Comparison of ENCODE assay signal across 10 cellular contexts in genomic region chr1:183870351-183871077, GRCh38.
DNase-seq lines count a peak whose midpoint lies in the region; ATAC-seq, FAIRE-seq and TF ChIP-seq lines count a peak whose summit lies in the region.
"Had no signal": no experiment of that assay in that cellular context is flagged by ENCODE, and none has a peak within 500 bp of the region (broad histone marks: within the 10 kb centered on the region; RNA-seq: fewer than 3 reads in every experiment).

No MANE protein-coding gene starts in this region.

- no peak overlapping the region for H2AFZ ChIP-seq in SK-N-SH (ENCODE audit: low read depth)

- H3K27me3 ChIP-seq in SK-N-SH (ENCODE audit: insufficient read depth), result no peaks in the 10 kb centered on the region
- H3K27me3 ChIP-seq in esophagus (ENCODE audit: control insufficient read depth in 1 of 2, insufficient read depth in 2 of 2, low read length in 2 of 2), result no peaks in the 10 kb centered on the region
- no peaks in the 10 kb centered on the region for H3K27me3 ChIP-seq in vagina

- no peaks in the 10 kb centered on the region for H3K9me3 ChIP-seq in SK-N-SH
- no peaks in the 10 kb centered on the region for H3K9me3 ChIP-seq in esophagus (ENCODE audit: control insufficient read depth in 2 of 2, insufficient read depth in 1 of 2, low read depth in 1 of 2, low read length in 1 of 2)
- H3K9me3 ChIP-seq in mucosa of descending colon, result no peaks in the 10 kb centered on the region
- H3K9me3 ChIP-seq in vagina, result no peaks in the 10 kb centered on the region

- H3K4me3 ChIP-seq in SK-N-SH (ENCODE audit: low read depth in 2 of 2, low read length in 1 of 2) (no peak overlapping the region), esophagus (ENCODE audit: low read depth in 1 of 2, low read length in 2 of 2) (no peak overlapping the region), mucosa of descending colon (no peak overlapping the region), vagina (no peak overlapping the region)

- no peak for TF ChIP-seq RAD21 in SK-N-SH (IDR thresholded peaks at IDR 0.05; ENCODE audit: low read length)

- H3K9me2 ChIP-seq in SK-N-SH, result no peaks in the 10 kb centered on the region

- DNase-seq in SK-N-SH (no peak), mucosa of descending colon (peak in 2 of 3 donors; percentile 42 to 70), vagina (ENCODE audit: extremely low spot score in 2 of 2) (no peak), HTR-8/SVneo (ENCODE audit: insufficient read length, low spot score) (no peak), KG1 (lab: John Stamatoyannopoulos, UW) (no peak), NCI-H226 (no peak)
- DNase-seq: activated gamma-delta T cell treated with Interleukin-2 at 50 U/mL for 16 hours had no signal

- no peak overlapping the region for H3K9ac ChIP-seq in SK-N-SH

- no peaks in the 10 kb centered on the region for H3K79me2 ChIP-seq in SK-N-SH (ENCODE audit: insufficient read depth)

- no peak for TF ChIP-seq EP300 in SK-N-SH (IDR thresholded peaks at IDR 0.05; ENCODE audit: borderline replicate concordance in 1 of 2, low read depth in 1 of 2, low read length in 1 of 2)

- H3K27ac ChIP-seq in SK-N-SH (ENCODE audit: low read depth in 2 of 2, low read length in 1 of 2) (peak overlapping the region in 1 of 2 experiments; percentile 28; a peak in 1 of 4 replicates), esophagus (ENCODE audit: low read depth in 2 of 2, low read length in 1 of 2) (peak overlapping the region; percentile 12 to 40), vagina (peak overlapping the region; percentile 64)
- H3K27ac ChIP-seq: 22Rv1 had no signal

- 93% methylated on average over 9 of the region's 15 CpGs for WGBS in SK-N-SH (ENCODE audit: low lambda C conversion rate)
- 75 to 81% methylated on average over 10 to 14 of the region's 15 CpGs for WGBS in esophagus, 2 donors

- H3K4me2 ChIP-seq in SK-N-SH, result no peak overlapping the region

- FAIRE-seq in HTR-8/SVneo (lab: Jason Lieb, UNC), result no peak

- H3F3A ChIP-seq in SK-N-SH (replicated peaks; ENCODE audit: insufficient read depth), result no peaks in the 10 kb centered on the region

- intact Hi-C loops in mucosa of descending colon (cut with DNase I, micrococcal nuclease) (no loop called here), vagina (cut with DNase I) (no loop called here)

- H4K20me1 ChIP-seq in SK-N-SH (ENCODE audit: insufficient read depth), result no peaks in the 10 kb centered on the region

- H3K36me3 ChIP-seq in SK-N-SH (replicated peaks in 1 of 2; ENCODE audit: control insufficient read depth in 1 of 2, insufficient read depth in 2 of 2, low read length in 1 of 2), result peaks cover 5 to 36% of the 10 kb centered on the region in 2 experiments
- no peaks in the 10 kb centered on the region for H3K36me3 ChIP-seq in esophagus (ENCODE audit: control insufficient read depth in 2 of 2, insufficient read depth in 2 of 2, low read length in 1 of 2)
- H3K36me3 ChIP-seq in mucosa of descending colon (ENCODE audit: low read depth), result no peaks in the 10 kb centered on the region
- peaks cover 0 to 3% of the 10 kb centered on the region in 2 donors for H3K36me3 ChIP-seq in vagina

- TF ChIP-seq POLR2A in vagina (IDR thresholded peaks at IDR 0.05), result no peak

- no peak for TF ChIP-seq CTCF in SK-N-SH (IDR thresholded peaks at IDR 0.05)
- TF ChIP-seq CTCF in mucosa of descending colon (IDR thresholded peaks at IDR 0.05), result no peak
- TF ChIP-seq CTCF in vagina (IDR thresholded peaks at IDR 0.05), result no peak

- peak; percentile 43; the same call in 2 of the 3 replicates for ATAC-seq in SK-N-SH treated with all-trans-retinoic acid at 6 μM for 48 hours
- ATAC-seq in mucosa of descending colon, result peak; percentile 22

- CTCF ChIA-PET in SK-N-SH (lab: Yijun Ruan, JAX), result interaction anchor here (0.9 to 1.1 kb wide), 4 partner anchors 8 to 215 kb away, joined by 3 to 4 read pairs (median 3); no protein-coding TSS in a partner anchor

- POLR2A ChIA-PET in SK-N-SH (lab: Yijun Ruan, JAX), result no interaction called here

- H3K4me1 ChIP-seq in SK-N-SH (ENCODE audit: control insufficient read depth in 1 of 2, insufficient read depth in 2 of 2, low read depth in 1 of 2, low read length in 1 of 2) (peaks cover under 1 to 15% of the 10 kb centered on the region in 2 experiments; a peak in 3 of 4 replicates), esophagus (ENCODE audit: control insufficient read depth in 2 of 2, insufficient read depth in 2 of 2, low read length in 1 of 2) (peaks cover 0 to 2% of the 10 kb centered on the region in 2 donors), mucosa of descending colon (ENCODE audit: low read depth) (no peaks in the 10 kb centered on the region), vagina (peaks cover 36% of the 10 kb centered on the region)

TF ChIP-seq in SK-N-SH treated with all-trans-retinoic acid at 6 μM for 48 hours, 23 proteins besides CTCF, POLR2A, EP300 and RAD21:
- TF ChIP-seq ARNTL (CRISPR knock-in tag; IDR thresholded peaks at IDR 0.05; ENCODE audit: borderline replicate concordance, low read depth) (no peak), SNAI2 (CRISPR knock-in tag; IDR thresholded peaks at IDR 0.05) (no peak)

TF ChIP-seq in SK-N-SH, 30 proteins besides CTCF, POLR2A, EP300 and RAD21 (continues in another document):
- TF ChIP-seq SIN3A (IDR thresholded peaks at IDR 0.05; ENCODE audit: borderline replicate concordance, low read depth, low read length) (no peak), REST (IDR thresholded peaks at IDR 0.05; ENCODE audit: low read depth, low read length) (no peak), RFX5 (IDR thresholded peaks at IDR 0.05; ENCODE audit: low read length) (no peak), TCF12 (IDR thresholded peaks at IDR 0.05) (no peak), GABPA (IDR thresholded peaks at IDR 0.05; ENCODE audit: low read depth) (no peak), RCOR1 (IDR thresholded peaks at IDR 0.05; ENCODE audit: low read length) (no peak), FOXJ3 (CRISPR knock-in tag; IDR thresholded peaks at IDR 0.05) (no peak), NFIC (IDR thresholded peaks at IDR 0.05; ENCODE audit: borderline replicate concordance) (no peak), USF1 (IDR thresholded peaks at IDR 0.05; ENCODE audit: borderline replicate concordance, low read depth) (no peak), ZBTB33 (IDR thresholded peaks at IDR 0.05; ENCODE audit: borderline replicate concordance, low read depth) (no peak), MEF2A (IDR thresholded peaks at IDR 0.05; ENCODE audit: borderline replicate concordance, low read depth) (no peak), POLR2AphosphoS5 (IDR thresholded peaks at IDR 0.05; ENCODE audit: low read depth, low read length) (no peak), SMC3 (IDR thresholded peaks at IDR 0.05; ENCODE audit: low read depth, low read length) (no peak), GATA2 (CRISPR knock-in tag; IDR thresholded peaks at IDR 0.05) (no peak), NRF1 (IDR thresholded peaks at IDR 0.05; ENCODE audit: low read depth, low read length) (no peak), TAF1 (IDR thresholded peaks at IDR 0.05; ENCODE audit: borderline replicate concordance, low read depth, low read length) (no peak), YY1 (IDR thresholded peaks at IDR 0.05; ENCODE audit: low read depth) (no peak), RXRA (IDR thresholded peaks at IDR 0.05; ENCODE audit: borderline replicate concordance, low read depth) (no peak)

Comparison
In these comparisons a context has a peak if more than half of its experiments do, and no peak if none do; other contexts are left out.
1. DNase-seq: peak in mucosa of descending colon (2 of 3); none in SK-N-SH (single experiment), vagina (0 of 2), HTR-8/SVneo (single experiment), KG1 (single experiment) and NCI-H226 (single experiment).